9 cellular contexts compared by ENCODE assay signal in the genomic region with DNA sequence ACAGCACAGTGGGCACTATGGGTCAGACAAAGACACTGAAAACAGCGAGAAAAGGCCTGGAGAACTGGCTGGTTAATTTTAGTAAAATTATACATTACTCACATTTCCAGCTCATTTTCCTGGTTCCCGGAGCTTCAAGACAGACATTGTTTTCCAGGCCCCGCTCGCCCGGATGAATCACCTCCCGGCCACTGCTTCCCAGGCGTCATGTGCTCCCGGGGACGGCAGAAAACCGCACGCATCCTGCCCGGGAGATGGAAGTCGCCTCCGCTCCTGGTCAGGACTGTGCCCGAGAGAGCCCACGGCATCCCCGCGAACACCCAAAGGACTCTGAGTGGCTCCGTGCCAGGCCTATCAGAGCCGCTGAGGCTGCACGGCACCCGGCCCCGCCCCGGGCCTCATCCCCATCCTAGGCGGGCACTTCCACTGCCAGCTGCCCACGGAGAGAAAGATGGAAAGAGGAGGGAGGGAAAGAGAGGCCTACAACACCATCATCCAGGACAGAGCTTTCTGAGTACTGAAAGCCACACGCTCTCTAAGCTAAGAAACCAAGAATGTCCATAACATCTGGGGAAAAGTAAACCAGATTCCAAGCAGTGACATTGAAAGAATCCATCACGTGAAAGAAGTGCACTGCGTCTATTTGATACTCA.
DNase-seq lines count a peak whose midpoint lies in the region; ATAC-seq and TF ChIP-seq lines count a peak whose summit lies in the region.
"Had no signal": no experiment of that assay in that cellular context is flagged by ENCODE, and none has a peak within 500 bp of the region (broad histone marks: within the 10 kb centered on the region; RNA-seq: fewer than 3 reads in every experiment).

No MANE protein-coding gene starts in this region.

- peaks cover 4 to 16% (median 7%) of the 10 kb centered on the region in 3 donors for H3K4me1 Mint-ChIP-seq in T-cell

- H3K4me1 ChIP-seq in RWPE2 (ENCODE audit: insufficient read depth, poor library complexity, severe bottlenecking): peaks cover 42% of the 10 kb centered on the region

- H3K27ac ChIP-seq in RWPE2 (ENCODE audit: poor library complexity, severe bottlenecking): peak overlapping the region; percentile 98

- TF ChIP-seq CTCF in RWPE2 (IDR thresholded peaks at IDR 0.05; ENCODE audit: poor library complexity, severe bottlenecking) (peak; percentile 11), GM13976 (IDR thresholded peaks at IDR 0.05; ENCODE audit: borderline replicate concordance, control extremely low read depth, extremely low read depth, insufficient read depth, missing control alignments) (no peak)

- CTCF ChIA-PET in T-cell (lab: Charles Lee): interaction anchor here in 1 of 2 donors (0.6 kb wide), 1 partner anchor 10 kb away, joined by 3 read pairs; no protein-coding TSS in a partner anchor

- H3K27ac Mint-ChIP-seq in T-cell: peak overlapping the region in 1 of 2 donors; percentile 28

- H3K4me3 Mint-ChIP-seq in T-cell: no peak overlapping the region

- in situ Hi-C loops in GM13976 (cut with MboI; ENCODE audit: low sequenced_read_pairs, unreplicated experiment): no loop called here

- ATAC-seq in RWPE2 (ENCODE audit: low read depth) (peak; percentile 76), T-cell (replicated peaks in 1 of 4) (no peak), GM18870 (IDR thresholded peaks at IDR 0.05; ENCODE audit: unreplicated experiment) (no peak)

- no peaks in the 10 kb centered on the region for H3K9me3 Mint-ChIP-seq in T-cell

- POLR2A ChIA-PET in T-cell (lab: Charles Lee): no interaction called here

- no peaks in the 10 kb centered on the region for H3K27me3 Mint-ChIP-seq in T-cell

- no peaks in the 10 kb centered on the region for H3K27me3 ChIP-seq in RWPE2 (ENCODE audit: insufficient read depth, poor library complexity, severe bottlenecking)

- DNase-seq in AG08396 (ENCODE audit: low spot score) (peak; percentile 93), RWPE2 (ENCODE audit: low spot score) (peak; percentile 88), fibroblast of peridontal ligament (ENCODE audit: extremely low read depth) (peak; percentile 91), nucleus accumbens (lab: John Stamatoyannopoulos, UW) (peak in 43 of 56 donors; percentile 25 to 93 (median 54)), T-cell (no peak), NCI-H2081 treated with DMSO at 0.1 percent for 48 hours (lab: John Stamatoyannopoulos, UW) (no peak), GM13976 (ENCODE audit: low spot score) (no peak)
- DNase-seq: KG1 had no signal

- H3K4me3 ChIP-seq in RWPE2 (ENCODE audit: severe bottlenecking): no peak overlapping the region

- no peaks in the 10 kb centered on the region for H3K9me3 ChIP-seq in RWPE2 (ENCODE audit: severe bottlenecking)

- peaks cover 25% of the 10 kb centered on the region for H3K36me3 ChIP-seq in RWPE2 (ENCODE audit: low read depth)

- peaks cover 20% of the 10 kb centered on the region for H3K36me3 Mint-ChIP-seq in T-cell

Comparison
In these comparisons a context has a peak if more than half of its experiments do, and no peak if none do; other contexts are left out.
1. DNase-seq: peak in AG08396 (single experiment), RWPE2 (single experiment), fibroblast of peridontal ligament (single experiment) and nucleus accumbens (43 of 56); none in T-cell (0 of 34), NCI-H2081 treated with DMSO at 0.1 percent for 48 hours (single experiment) and GM13976 (single experiment).